In genomic region chr1:65542592-65542991, GRCh38 we compare ENCODE assay signal across 2 cellular contexts.
DNase-seq lines count a peak whose midpoint lies in the region; ATAC-seq, FAIRE-seq and TF ChIP-seq lines count a peak whose summit lies in the region.
"Not testable (repeated sequence)": the region's sequence is repeated elsewhere in the genome, so short reads cannot be mapped to it uniquely, and the experiment has no call there.

No MANE protein-coding gene starts in this region.

- in situ Hi-C loops in K562 (cut with MboI) = not testable (repeated sequence)

- CTCF ChIA-PET in HEK293 (lab: Yijun Ruan, JAX); K562 (lab: Yijun Ruan, JAX; ENCODE audit: low intra/inter-chr PET ratio): not testable (repeated sequence)

- peaks cover 62% of the 10 kb centered on the region for H3K79me2 ChIP-seq in K562 (ENCODE audit: control insufficient read depth, insufficient read depth, low read length)

- not testable (repeated sequence) for H3K36me3 ChIP-seq in HEK293 (ENCODE audit: control insufficient read depth in 2 of 2, insufficient read depth in 1 of 2, low read length in 2 of 2)
- H3K36me3 ChIP-seq in K562 (ENCODE audit: control insufficient read depth, insufficient read depth, low read length) = peaks cover 15% of the 10 kb centered on the region

- not testable (repeated sequence) for H3K4me3 ChIP-seq in HEK293 (ENCODE audit: low read depth, low read length); K562

- not testable (repeated sequence) for H3K9me1 ChIP-seq in K562 (ENCODE audit: control insufficient read depth, insufficient read depth, low read length)

- H3K27me3 ChIP-seq in K562 (ENCODE audit: control insufficient read depth in 2 of 2, insufficient read depth in 2 of 2, low read length in 2 of 2) = not testable (repeated sequence)

- not testable (repeated sequence) for BruUV-seq in K562 (replicated peaks; lab: Mats Ljungman, UMichigan)

- H4K20me1 ChIP-seq in K562 (replicated peaks; ENCODE audit: control insufficient read depth, insufficient read depth, low read length) = not testable (repeated sequence)

- H3K27ac ChIP-seq in HEK293 (ENCODE audit: extremely low read depth, low read depth, low read length); K562 (ENCODE audit: extremely low read depth, low read depth, low read length): not testable (repeated sequence)

- WGBS in K562 (ENCODE audit: insufficient coverage, low coverage, missing lambda C conversion rate) = 100% methylated on average over 1 of the region's 1 CpG

- H3K4me2 ChIP-seq in K562 (ENCODE audit: insufficient read depth, low read length) = not testable (repeated sequence)

- TF ChIP-seq RAD21 in K562 (CRISPR knock-in tag; conservative IDR thresholded peaks at IDR 0.05 in 1 of 2, IDR thresholded peaks at IDR 0.05 in 1 of 2) = not testable (repeated sequence)

- ATAC-seq in K562 = not testable (repeated sequence)

- H2AFZ ChIP-seq in K562 (ENCODE audit: low read depth, low read length) = not testable (repeated sequence)

- TF ChIP-seq EP300 in K562 (IDR thresholded peaks at IDR 0.05; ENCODE audit: low read length) = not testable (repeated sequence)

- H3K9ac ChIP-seq in K562 (ENCODE audit: insufficient read depth in 1 of 2, low read depth in 2 of 2, low read length in 2 of 2) = not testable (repeated sequence)

- H3K9me3 ChIP-seq in HEK293 (ENCODE audit: control insufficient read depth, insufficient read depth, low read depth, low read length); K562 (replicated peaks; ENCODE audit: control insufficient read depth, insufficient read depth, low read depth, low read length): not testable (repeated sequence)

- DNase-seq in K562 (ENCODE audit: extremely low read depth in 1 of 4, low spot score in 3 of 4) = not testable (repeated sequence)

- intact Hi-C loops in K562 (cut with micrococcal nuclease) = not testable (repeated sequence)

- not testable (repeated sequence) for H3K4me1 ChIP-seq in HEK293 (ENCODE audit: control insufficient read depth, insufficient read depth, low read length)
- peaks cover 10 to 16% of the 10 kb centered on the region in 2 experiments for H3K4me1 ChIP-seq in K562 (replicated peaks in 1 of 2; ENCODE audit: control insufficient read depth in 2 of 2, insufficient read depth in 2 of 2, low read length in 2 of 2)

- FAIRE-seq in K562 (lab: Jason Lieb, UNC) = not testable (repeated sequence)

- POLR2A ChIA-PET in HEK293 (lab: Yijun Ruan, JAX); K562 (lab: Yijun Ruan, JAX): not testable (repeated sequence)

- TF ChIP-seq CTCF in HEK293 (tag by site-specific recombination; IDR thresholded peaks at IDR 0.05); K562 (IDR thresholded peaks at IDR 0.05 in 2 of 3, conservative IDR thresholded peaks at IDR 0.05 in 1 of 3; ENCODE audit: insufficient read depth in 2 of 3, low read depth in 1 of 3, low read length in 3 of 3): not testable (repeated sequence)

- not testable (repeated sequence) for TF ChIP-seq POLR2A in K562 (conservative IDR thresholded peaks at IDR 0.05)

TF ChIP-seq in HEK293, 187 proteins besides CTCF, POLR2A, EP300 and RAD21:
- TF ChIP-seq ZNF280D (tag by site-specific recombination; IDR thresholded peaks at IDR 0.05) (peak; percentile 58; the same call in 1 of the 2 replicates), ZNF580 (tag by site-specific recombination; IDR thresholded peaks at IDR 0.05) (0 out of 2 replicates have a peak, but pooled peaks have one; percentile 48), ZNF146 (tag by site-specific recombination; IDR thresholded peaks at IDR 0.05) (peak; percentile 87)
TF ChIP-seq in HEK293: peak in this region for 3; not testable (repeated sequence) for 184.

TF ChIP-seq in K562, 482 proteins besides CTCF, POLR2A, EP300 and RAD21:
- TF ChIP-seq HDAC2 (IDR thresholded peaks at IDR 0.05) = 0 out of 2 replicates have a peak, but pooled peaks have one; percentile 17
- TF ChIP-seq BCOR (IDR thresholded peaks at IDR 0.05) = peak; percentile 77
- TF ChIP-seq ZNF146 (CRISPR knock-in tag; IDR thresholded peaks at IDR 0.05; ENCODE audit: unreplicated experiment) = peak; percentile 64
- 0 out of 2 replicates have a peak, but pooled peaks have one; percentile 37 for TF ChIP-seq SMARCA5 (IDR thresholded peaks at IDR 0.05)
- peak; percentile 50 to 74; a peak in 3 of 4 replicates for TF ChIP-seq KDM1A (IDR thresholded peaks at IDR 0.05)
- TF ChIP-seq ADNP (tag; IDR thresholded peaks at IDR 0.05) = 0 out of 2 replicates have a peak, but pooled peaks have one; percentile 34
